ENCODE assay signal across 14 cellular contexts in the genomic region with DNA sequence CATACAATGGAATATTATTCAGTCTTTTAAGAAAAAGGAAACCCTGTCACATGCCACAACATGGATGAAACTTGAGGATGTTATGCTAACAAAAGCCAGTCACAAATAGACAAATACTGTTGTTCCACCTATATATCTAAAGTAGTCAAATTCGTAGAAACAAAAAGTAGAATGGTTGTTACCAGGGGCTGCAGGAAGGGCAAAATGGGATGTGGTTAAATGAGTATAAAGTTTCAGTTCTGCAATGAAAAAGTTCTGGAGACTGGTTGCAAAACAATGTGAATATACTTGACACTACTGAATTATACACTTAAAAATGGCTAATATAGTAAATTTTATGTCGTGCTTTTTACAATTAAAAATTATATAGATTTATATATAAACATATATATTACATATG. TPM values are rescaled to one million over a fixed set of nuclear protein-coding genes. Genes with fewer than 3 reads are reported as not detected.
A peak's percentile ranks its signal among the peaks of the same experiment; 100 is the strongest.
DNase-seq lines count a peak whose midpoint lies in the region; ATAC-seq lines count a peak whose summit lies in the region.
"Had no signal": no experiment of that assay in that cellular context is flagged by ENCODE, and none has a peak within 500 bp of the region (broad histone marks: within the 10 kb centered on the region; RNA-seq: fewer than 3 reads in every experiment).

No MANE protein-coding gene starts in this region.

- no peak overlapping the region for H3K27ac ChIP-seq in caudate nucleus (ENCODE audit: low read depth, low read length)
- H3K27ac ChIP-seq: hepatocyte had no signal

- no peaks in the 10 kb centered on the region for H3K9me3 Mint-ChIP-seq in activated naive CD8-positive, alpha-beta T cell treated with anti-CD3 and anti-CD28 coated beads, Interleukin-2, amount 10 ng/mL, durations not matched to agents 7 days and 5 days
- H3K9me3 Mint-ChIP-seq in activated naive CD8-positive, alpha-beta T cell treated with anti-CD3 and anti-CD28 coated beads, Interleukin-2, amount 50 U/mL, for 24 hours = no peaks in the 10 kb centered on the region
- H3K9me3 Mint-ChIP-seq in stimulated activated naive B cell treated with anti-CD40 and anti-IgM and Interleukin-4, amounts not matched to agents 10 μg/mL and 1 μg/mL and 100 μg/mL, for 72 hours = peaks cover 0 to 2% of the 10 kb centered on the region in 2 donors
- H3K9me3 Mint-ChIP-seq: H9 had no signal

- DNase-seq in activated naive CD8-positive, alpha-beta T cell treated with anti-CD3 and anti-CD28 coated beads, Interleukin-2, amount 10 ng/mL, durations not matched to agents 7 days and 5 days = no peak
- DNase-seq in activated naive CD8-positive, alpha-beta T cell treated with anti-CD3 and anti-CD28 coated beads, Interleukin-2, amount 50 U/mL, for 24 hours = no peak
- DNase-seq in stimulated activated naive B cell treated with anti-CD40 and anti-IgM and Interleukin-4, amounts not matched to agents 10 μg/mL and 1 μg/mL and 100 μg/mL, for 72 hours = no peak
- DNase-seq in caudate nucleus (lab: John Stamatoyannopoulos, UW) = no peak
- DNase-seq in NCI-H510A treated with DMSO at 0.1 percent for 48 hours (lab: John Stamatoyannopoulos, UW) = no peak
- DNase-seq: 8988T; activated naive CD4-positive, alpha-beta T cell; H9; NCI-H82; stimulated activated CD8-positive, alpha-beta memory T cell treated with anti-CD3 and anti-CD28 coated beads, Interleukin-4, amount 100 ng/mL, for 48 hours had no signal

- no peak overlapping the region for H3K27ac Mint-ChIP-seq in activated naive CD8-positive, alpha-beta T cell treated with anti-CD3 and anti-CD28 coated beads, Interleukin-2, amount 10 ng/mL, durations not matched to agents 7 days and 5 days
- H3K27ac Mint-ChIP-seq in activated naive CD8-positive, alpha-beta T cell treated with anti-CD3 and anti-CD28 coated beads, Interleukin-2, amount 50 U/mL, for 24 hours = no peak overlapping the region
- no peak overlapping the region for H3K27ac Mint-ChIP-seq in stimulated activated naive B cell treated with anti-CD40 and anti-IgM and Interleukin-4, amounts not matched to agents 10 μg/mL and 1 μg/mL and 100 μg/mL, for 72 hours
- H3K27ac Mint-ChIP-seq: H9 had no signal

- peaks cover 5% of the 10 kb centered on the region for H3K4me1 Mint-ChIP-seq in activated naive CD8-positive, alpha-beta T cell treated with anti-CD3 and anti-CD28 coated beads, Interleukin-2, amount 10 ng/mL, durations not matched to agents 7 days and 5 days
- peaks cover 5% of the 10 kb centered on the region for H3K4me1 Mint-ChIP-seq in activated naive CD8-positive, alpha-beta T cell treated with anti-CD3 and anti-CD28 coated beads, Interleukin-2, amount 50 U/mL, for 24 hours
- peaks cover 0 to 6% of the 10 kb centered on the region in 2 donors for H3K4me1 Mint-ChIP-seq in stimulated activated naive B cell treated with anti-CD40 and anti-IgM and Interleukin-4, amounts not matched to agents 10 μg/mL and 1 μg/mL and 100 μg/mL, for 72 hours

- no peak overlapping the region for H3K4me3 Mint-ChIP-seq in activated naive CD8-positive, alpha-beta T cell treated with anti-CD3 and anti-CD28 coated beads, Interleukin-2, amount 10 ng/mL, durations not matched to agents 7 days and 5 days
- no peak overlapping the region for H3K4me3 Mint-ChIP-seq in activated naive CD8-positive, alpha-beta T cell treated with anti-CD3 and anti-CD28 coated beads, Interleukin-2, amount 50 U/mL, for 24 hours
- H3K4me3 Mint-ChIP-seq in stimulated activated naive B cell treated with anti-CD40 and anti-IgM and Interleukin-4, amounts not matched to agents 10 μg/mL and 1 μg/mL and 100 μg/mL, for 72 hours = no peak overlapping the region
- H3K4me3 Mint-ChIP-seq: H9 had no signal

- ATAC-seq in activated naive CD8-positive, alpha-beta T cell treated with anti-CD3 and anti-CD28 coated beads, Interleukin-2, amount 10 ng/mL, durations not matched to agents 7 days and 5 days (ENCODE audit: low read depth) = peak; percentile 47
- ATAC-seq in activated naive CD8-positive, alpha-beta T cell treated with anti-CD3 and anti-CD28 coated beads, Interleukin-2, amount 50 U/mL, for 24 hours = no peak
- ATAC-seq in HG02884 (IDR thresholded peaks at IDR 0.05; ENCODE audit: unreplicated experiment) (peak; percentile 93), HG03571 (IDR thresholded peaks at IDR 0.05; ENCODE audit: unreplicated experiment) (peak; percentile 86)
- ATAC-seq in stimulated activated naive B cell treated with anti-CD40 and anti-IgM and Interleukin-4, amounts not matched to agents 10 μg/mL and 1 μg/mL and 100 μg/mL, for 72 hours (replicated peaks) = peak; percentile 84 to 86
- no peak for ATAC-seq in activated CD4-positive, CD25-positive, alpha-beta regulatory T cell treated with anti-CD3 and anti-CD28 coated beads, Interleukin-2, amount 50 U/mL, for 24 hours

- POLR2A ChIA-PET in activated naive CD8-positive, alpha-beta T cell treated with anti-CD3 and anti-CD28 coated beads, Interleukin-2, amount 10 ng/mL, durations not matched to agents 7 days and 5 days (lab: Charles Lee) = no interaction called here

- H3K36me3 Mint-ChIP-seq in activated naive CD8-positive, alpha-beta T cell treated with anti-CD3 and anti-CD28 coated beads, Interleukin-2, amount 10 ng/mL, durations not matched to agents 7 days and 5 days = no peaks in the 10 kb centered on the region
- no peaks in the 10 kb centered on the region for H3K36me3 Mint-ChIP-seq in activated naive CD8-positive, alpha-beta T cell treated with anti-CD3 and anti-CD28 coated beads, Interleukin-2, amount 50 U/mL, for 24 hours (ENCODE audit: low read depth)
- no peaks in the 10 kb centered on the region for H3K36me3 Mint-ChIP-seq in stimulated activated naive B cell treated with anti-CD40 and anti-IgM and Interleukin-4, amounts not matched to agents 10 μg/mL and 1 μg/mL and 100 μg/mL, for 72 hours

- H3K27me3 Mint-ChIP-seq in activated naive CD8-positive, alpha-beta T cell treated with anti-CD3 and anti-CD28 coated beads, Interleukin-2, amount 10 ng/mL, durations not matched to agents 7 days and 5 days = no peaks in the 10 kb centered on the region
- H3K27me3 Mint-ChIP-seq in activated naive CD8-positive, alpha-beta T cell treated with anti-CD3 and anti-CD28 coated beads, Interleukin-2, amount 50 U/mL, for 24 hours = no peaks in the 10 kb centered on the region
- no peaks in the 10 kb centered on the region for H3K27me3 Mint-ChIP-seq in stimulated activated naive B cell treated with anti-CD40 and anti-IgM and Interleukin-4, amounts not matched to agents 10 μg/mL and 1 μg/mL and 100 μg/mL, for 72 hours

RNA-seq across cellular contexts. Expression of gene SPOCK3, which starts 12.2 kb away (rescaled TPM):
- total RNA-seq in activated naive CD8-positive, alpha-beta T cell treated with anti-CD3 and anti-CD28 coated beads, Interleukin-2, amount 10 ng/mL, durations not matched to agents 7 days and 5 days = not detected

Comparison
In these comparisons a context has a peak if more than half of its experiments do, and no peak if none do; other contexts are left out.
1. ATAC-seq: peak in activated naive CD8-positive, alpha-beta T cell treated with anti-CD3 and anti-CD28 coated beads, Interleukin-2, amount 10 ng/mL, durations not matched to agents 7 days and 5 days (single experiment), HG02884 (single experiment), HG03571 (single experiment) and stimulated activated naive B cell treated with anti-CD40 and anti-IgM and Interleukin-4, amounts not matched to agents 10 μg/mL and 1 μg/mL and 100 μg/mL, for 72 hours (2 of 2); none in activated naive CD8-positive, alpha-beta T cell treated with anti-CD3 and anti-CD28 coated beads, Interleukin-2, amount 50 U/mL, for 24 hours (single experiment) and activated CD4-positive, CD25-positive, alpha-beta regulatory T cell treated with anti-CD3 and anti-CD28 coated beads, Interleukin-2, amount 50 U/mL, for 24 hours (0 of 2).